20 cellular contexts compared by ENCODE assay signal in genomic region chr13:60727140-60727539, GRCh38.
"Had no signal": no experiment of that assay in that cellular context is flagged by ENCODE, and none has a peak within 500 bp of the region (broad histone marks: within the 10 kb centered on the region; RNA-seq: fewer than 3 reads in every experiment).

No MANE protein-coding gene starts in this region.

- DNase-seq: KBM-7, NCI-H1092, NCI-H1105 treated with DMSO at 0.1 percent for 48 hours, NCI-H1417 treated with DMSO at 0.1 percent for 48 hours, NCI-H187, NCI-H2029, NCI-H2081 treated with DMSO at 0.1 percent for 48 hours, NCI-H2171, NCI-H226, NCI-H446, NCI-H510A, NCI-H524 treated with DMSO at 0.1 percent for 48 hours, NCI-H69, NCI-H774, PC-3, Right ventricle myocardium superior, SIG-M5 had no signal

- H3K4me3 ChIP-seq: SJSA1, SK-N-MC had no signal

- H3K27ac ChIP-seq: SJSA1, SK-N-MC had no signal

- H3K4me1 ChIP-seq: SJSA1 had no signal

- H3K9me3 ChIP-seq: SJSA1 had no signal

- H3K27me3 ChIP-seq: SJSA1 had no signal

- H3K36me3 ChIP-seq: SJSA1 had no signal

- ATAC-seq: Panc1, PC-3 had no signal
